ENCODE assay signal across 17 cellular contexts in the genomic region with DNA sequence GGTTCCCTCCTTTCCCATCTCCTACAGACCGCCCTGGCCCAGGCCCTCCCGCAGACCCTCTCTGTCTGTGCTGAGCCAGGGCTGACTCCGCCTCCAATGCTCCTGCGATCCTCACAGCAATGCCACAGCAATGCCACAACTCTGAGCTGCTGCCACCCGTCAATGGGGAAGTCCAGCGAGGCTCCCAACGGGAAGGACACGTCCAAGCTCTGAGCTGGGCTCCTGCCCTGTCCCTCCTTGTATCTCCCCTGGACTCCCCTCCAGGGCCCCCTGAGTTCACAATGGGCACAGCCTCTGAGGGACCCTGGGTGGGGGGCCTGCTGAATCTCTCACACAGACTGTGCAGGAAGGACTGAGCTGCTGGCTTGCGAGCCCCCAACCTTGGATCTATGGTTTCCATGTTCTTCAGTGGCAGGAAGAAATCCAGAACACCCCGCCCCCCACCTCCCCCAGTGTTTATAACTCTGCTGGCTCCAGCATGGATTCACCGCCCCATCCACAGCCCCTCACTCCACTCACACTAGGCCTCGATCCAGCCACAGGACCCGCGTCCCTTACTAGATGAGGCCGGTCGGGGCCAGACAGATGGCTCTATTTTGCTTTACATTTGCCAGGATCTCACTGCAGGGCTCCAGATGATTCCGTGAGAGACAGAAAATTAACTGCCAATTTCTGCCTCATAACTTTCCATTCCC.
"Had no signal": no experiment of that assay in that cellular context is flagged by ENCODE, and none has a peak within 500 bp of the region (broad histone marks: within the 10 kb centered on the region; RNA-seq: fewer than 3 reads in every experiment).

No MANE protein-coding gene starts in this region.

- H3K36me3 Mint-ChIP-seq: activated CD4-positive, alpha-beta memory T cell treated with anti-CD3 and anti-CD28 coated beads for 36 hours; activated naive CD4-positive, alpha-beta T cell treated with anti-CD3 and anti-CD28 coated beads, Interleukin-2, amount 50 U/mL, for 24 hours; naive B cell; stimulated activated memory B cell treated with anti-CD40 and anti-IgM and Interleukin-4, amounts not matched to agents 10 μg/mL and 1 μg/mL and 100 μg/mL, for 72 hours; T-cell had no signal

- H3K4me3 Mint-ChIP-seq: activated B cell treated with CpG ODN at 0.5 μM for 24 hours; activated CD4-positive, alpha-beta memory T cell treated with anti-CD3 and anti-CD28 coated beads for 36 hours; activated naive CD4-positive, alpha-beta T cell treated with anti-CD3 and anti-CD28 coated beads, Interleukin-2, amount 50 U/mL, for 24 hours; stimulated activated memory B cell treated with anti-CD40 and anti-IgM and Interleukin-4, amounts not matched to agents 10 μg/mL and 1 μg/mL and 100 μg/mL, for 72 hours; T-cell had no signal

- ATAC-seq: left ventricle myocardium superior; mucosa of descending colon; pancreas; SK-N-SH treated with all-trans-retinoic acid at 6 μM for 48 hours; stimulated activated memory B cell treated with anti-CD40 and anti-IgM and Interleukin-4, amounts not matched to agents 10 μg/mL and 1 μg/mL and 100 μg/mL, for 72 hours; T-cell had no signal

- H3K27me3 ChIP-seq: pancreas, right lobe of liver had no signal

- H3K4me1 ChIP-seq: pancreas had no signal

- H3K27ac Mint-ChIP-seq: activated B cell treated with CpG ODN at 0.5 μM for 24 hours; activated CD4-positive, alpha-beta memory T cell treated with anti-CD3 and anti-CD28 coated beads for 36 hours; activated naive CD4-positive, alpha-beta T cell treated with anti-CD3 and anti-CD28 coated beads, Interleukin-2, amount 50 U/mL, for 24 hours; activated T-helper 2 cell treated with anti-CD3 and anti-CD28 coated beads, Interferon-gamma antibody, Interleukin-2, Interleukin-4, amounts not matched to agents 10 μg/mL and 5 μg/mL and 100 μg/mL, durations not matched to agents 14 hours and 24 hours and 36 hours; stimulated activated memory B cell treated with anti-CD40 and anti-IgM and Interleukin-4, amounts not matched to agents 10 μg/mL and 1 μg/mL and 100 μg/mL, for 72 hours; T-cell had no signal

- H3K27ac ChIP-seq: pancreas, right lobe of liver had no signal

- DNase-seq: activated B cell treated with CpG ODN at 0.5 μM for 24 hours; activated CD4-positive, alpha-beta memory T cell treated with anti-CD3 and anti-CD28 coated beads for 36 hours; activated CD4-positive, alpha-beta T cell treated with anti-CD3 and anti-CD28 coated beads for 4 hours; activated T-cell treated with anti-CD3 and anti-CD28 coated beads for 4 hours; erythroblast; left ventricle myocardium superior; mucosa of descending colon; naive B cell; pancreas; stimulated activated CD4-positive, alpha-beta T cell treated with anti-CD3 and anti-CD28 coated beads, Interleukin-4, amount 100 ng/mL, for 4 hours; T-cell; T-helper 9 cell had no signal

- H3K4me3 ChIP-seq: mucosa of descending colon, pancreas, right lobe of liver had no signal

- H3K36me3 ChIP-seq: pancreas, right lobe of liver had no signal

- H3K9me3 ChIP-seq: mucosa of descending colon, pancreas, right lobe of liver had no signal

- H3K9me3 Mint-ChIP-seq: activated B cell treated with CpG ODN at 0.5 μM for 24 hours; activated CD4-positive, alpha-beta memory T cell treated with anti-CD3 and anti-CD28 coated beads for 36 hours; activated naive CD4-positive, alpha-beta T cell treated with anti-CD3 and anti-CD28 coated beads, Interleukin-2, amount 50 U/mL, for 24 hours; activated T-helper 2 cell treated with anti-CD3 and anti-CD28 coated beads, Interferon-gamma antibody, Interleukin-2, Interleukin-4, amounts not matched to agents 10 μg/mL and 5 μg/mL and 100 μg/mL, durations not matched to agents 14 hours and 24 hours and 36 hours; naive B cell; stimulated activated memory B cell treated with anti-CD40 and anti-IgM and Interleukin-4, amounts not matched to agents 10 μg/mL and 1 μg/mL and 100 μg/mL, for 72 hours; T-cell had no signal
